ENCODE assay signal across 13 cellular contexts in genomic region chr20:50344232-50345071, GRCh38.
DNase-seq lines count a peak whose midpoint lies in the region; ATAC-seq, FAIRE-seq and TF ChIP-seq lines count a peak whose summit lies in the region.
"Had no signal": no experiment of that assay in that cellular context is flagged by ENCODE, and none has a peak within 500 bp of the region (broad histone marks: within the 10 kb centered on the region; RNA-seq: fewer than 3 reads in every experiment).

No MANE protein-coding gene starts in this region.

- H2AFZ ChIP-seq in Karpas-422 (ENCODE audit: low read length): no peak overlapping the region
- no peak overlapping the region for H2AFZ ChIP-seq in GM12878 (ENCODE audit: control insufficient read depth, low read depth, low read length)
- H2AFZ ChIP-seq in neural progenitor cell (replicated peaks): no peak overlapping the region

- no peak for FAIRE-seq in GM12878 (lab: Jason Lieb, UNC)
- FAIRE-seq: A204.1 had no signal

- peak overlapping the region; percentile 29 for H3K27ac Mint-ChIP-seq in neural progenitor cell

- CTCF ChIA-PET in GM12878 (lab: Yijun Ruan, JAX): no interaction called here

- TF ChIP-seq POLR2A in GM12878 (IDR thresholded peaks at IDR 0.05; ENCODE audit: low read depth, low read length) (no peak), body of pancreas (IDR thresholded peaks at IDR 0.05) (no peak)

- H3F3A ChIP-seq in neural progenitor cell (ENCODE audit: low read depth): no peaks in the 10 kb centered on the region

- SMC1A ChIA-PET in GM12878 (lab: Charles Lee; ENCODE audit: uncharacterized antibody, unreplicated experiment): no interaction called here

- H3K27me3 ChIP-seq in Karpas-422 (ENCODE audit: low read length): no peaks in the 10 kb centered on the region
- H3K27me3 ChIP-seq in GM12878 (replicated peaks in 1 of 2; ENCODE audit: control insufficient read depth in 2 of 2, insufficient read depth in 2 of 2, low read length in 1 of 2): no peaks in the 10 kb centered on the region
- H3K27me3 ChIP-seq in neural progenitor cell: no peaks in the 10 kb centered on the region
- H3K27me3 ChIP-seq in body of pancreas: no peaks in the 10 kb centered on the region
- H3K27me3 ChIP-seq: right lobe of liver had no signal

- TF ChIP-seq RAD21 in GM12878 (IDR thresholded peaks at IDR 0.05; ENCODE audit: insufficient read depth, low read depth, low read length): peak; percentile 24

- H3K4me1 ChIP-seq in Karpas-422 (ENCODE audit: low read length) (no peaks in the 10 kb centered on the region), GM12878 (ENCODE audit: control insufficient read depth, insufficient read depth, low read length) (peaks cover 52% of the 10 kb centered on the region), neural progenitor cell (no peaks in the 10 kb centered on the region), body of pancreas (peaks cover 20% of the 10 kb centered on the region)

- no peaks in the 10 kb centered on the region for H3K9me3 Mint-ChIP-seq in neural progenitor cell

- TF ChIP-seq CTCF in GM12878 (IDR thresholded peaks at IDR 0.05 in 2 of 3, conservative IDR thresholded peaks at IDR 0.05 in 1 of 3; ENCODE audit: control insufficient read depth in 2 of 3, extremely low read depth in 1 of 3, insufficient read depth in 1 of 3, low read depth in 3 of 3, low read length in 3 of 3) (no peak; a peak in 1 of 6 replicates), neural progenitor cell (IDR thresholded peaks at IDR 0.05) (peak; percentile 30), body of pancreas (IDR thresholded peaks at IDR 0.05) (peak in 3 of 7 experiments; percentile 29 to 38 (median 32))

- no peaks in the 10 kb centered on the region for H3K36me3 Mint-ChIP-seq in neural progenitor cell

- no peaks in the 10 kb centered on the region for H3K9me2 ChIP-seq in Karpas-422 (replicated peaks; ENCODE audit: insufficient read depth, low read length)

- TF ChIP-seq EP300 in GM12878 (IDR thresholded peaks at IDR 0.05; ENCODE audit: borderline replicate concordance in 1 of 2, control insufficient read depth in 1 of 2, low read depth in 2 of 2, low read length in 2 of 2): no peak

- DNase-seq in DMS53 (lab: John Stamatoyannopoulos, UW) (peak; percentile 50), DMS53 treated with DMSO at 0.1 percent for 48 hours (lab: John Stamatoyannopoulos, UW; ENCODE audit: unreplicated experiment) (no peak), Karpas-422 (peak; percentile 62), GM12878 (ENCODE audit: low read depth, low spot score) (no peak), neural progenitor cell (ENCODE audit: low spot score) (no peak), body of pancreas (no peak)
- DNase-seq: midbrain; NCI-H1436; right lobe of liver; stimulated activated CD8-positive, alpha-beta memory T cell treated with anti-CD3 and anti-CD28 coated beads, Interleukin-4, amount 100 ng/mL, for 48 hours had no signal

- in situ Hi-C loops in GM12878 (cut with MboI): no loop called here

- no peak for ATAC-seq in GM12878
- no peak for ATAC-seq in HG03045 (IDR thresholded peaks at IDR 0.05; ENCODE audit: unreplicated experiment)
- no peak for ATAC-seq in GM21723 (IDR thresholded peaks at IDR 0.05; ENCODE audit: unreplicated experiment)
- no peak for ATAC-seq in body of pancreas

- H3K27ac ChIP-seq in Karpas-422 (ENCODE audit: low read length) (no peak overlapping the region), GM12878 (ENCODE audit: control insufficient read depth, insufficient read depth) (no peak overlapping the region), neural progenitor cell (no peak overlapping the region), body of pancreas (no peak overlapping the region)
- H3K27ac ChIP-seq: right lobe of liver had no signal

- H4K20me1 ChIP-seq in Karpas-422 (ENCODE audit: insufficient read depth, low read depth, low read length) (peaks cover 4% of the 10 kb centered on the region; the same call in 1 of the 2 replicates), GM12878 (ENCODE audit: control insufficient read depth, insufficient read depth) (no peaks in the 10 kb centered on the region), neural progenitor cell (ENCODE audit: low read depth) (no peaks in the 10 kb centered on the region)

- no TSS peak for BruUV-seq in GM12878 (replicated peaks; lab: Mats Ljungman, UMichigan)

- peaks cover 6% of the 10 kb centered on the region for H3K27me3 Mint-ChIP-seq in neural progenitor cell (ENCODE audit: insufficient read depth, low read depth)

- H3K4me1 Mint-ChIP-seq in neural progenitor cell: no peaks in the 10 kb centered on the region

- no peaks in the 10 kb centered on the region for H3K79me2 ChIP-seq in Karpas-422 (ENCODE audit: low read length)
- H3K79me2 ChIP-seq in GM12878 (ENCODE audit: control insufficient read depth, insufficient read depth, low read length): no peaks in the 10 kb centered on the region
- no peaks in the 10 kb centered on the region for H3K79me2 ChIP-seq in neural progenitor cell (ENCODE audit: low read depth)

- RAD21 ChIA-PET in GM12878 (lab: Charles Lee; ENCODE audit: unreplicated experiment): no interaction called here

- no peaks in the 10 kb centered on the region for H3K36me3 ChIP-seq in Karpas-422 (ENCODE audit: insufficient read depth, low read length)
- H3K36me3 ChIP-seq in GM12878 (ENCODE audit: control insufficient read depth in 2 of 2, insufficient read depth in 2 of 2, low read length in 1 of 2): no peaks in the 10 kb centered on the region
- H3K36me3 ChIP-seq in neural progenitor cell: no peaks in the 10 kb centered on the region
- H3K36me3 ChIP-seq in body of pancreas (replicated peaks in 1 of 2; ENCODE audit: insufficient read depth in 1 of 2, low read depth in 2 of 2): no peaks in the 10 kb centered on the region
- H3K36me3 ChIP-seq: right lobe of liver had no signal

- H3K9ac ChIP-seq in Karpas-422 (ENCODE audit: low read length): no peak overlapping the region
- H3K9ac ChIP-seq in GM12878 (ENCODE audit: control insufficient read depth, insufficient read depth, low read length): no peak overlapping the region
- H3K9ac ChIP-seq in neural progenitor cell: no peak overlapping the region

- H3K4me3 Mint-ChIP-seq in neural progenitor cell: no peak overlapping the region

- H3K4me3 ChIP-seq in Karpas-422 (ENCODE audit: low read length): no peak overlapping the region
- H3K4me3 ChIP-seq in GM12878: no peak overlapping the region
- no peak overlapping the region for H3K4me3 ChIP-seq in neural progenitor cell
- H3K4me3 ChIP-seq in body of pancreas: no peak overlapping the region
- H3K4me3 ChIP-seq: right lobe of liver had no signal

- POLR2A ChIA-PET in GM12878 (lab: Charles Lee): no interaction called here

- H3K9me3 ChIP-seq in Karpas-422 (ENCODE audit: low read length) (no peaks in the 10 kb centered on the region), GM12878 (replicated peaks; ENCODE audit: control insufficient read depth, insufficient read depth, low read length) (no peaks in the 10 kb centered on the region), neural progenitor cell (ENCODE audit: low read depth) (no peaks in the 10 kb centered on the region), body of pancreas (no peaks in the 10 kb centered on the region)
- H3K9me3 ChIP-seq: right lobe of liver had no signal

- no peak overlapping the region for H3K4me2 ChIP-seq in Karpas-422 (ENCODE audit: low read depth, low read length, poor library complexity, severe bottlenecking)
- no peak overlapping the region for H3K4me2 ChIP-seq in GM12878 (ENCODE audit: control insufficient read depth, insufficient read depth)
- H3K4me2 ChIP-seq in neural progenitor cell: no peak overlapping the region

- WGBS in GM12878 (ENCODE audit: insufficient coverage, insufficient replicate concordance, low lambda C conversion rate, missing lambda C conversion rate): 73% methylated on average over 11 of the region's 11 CpGs
- WGBS in body of pancreas, 2 donors: 75 to 81% methylated on average over 8 to 11 of the region's 11 CpGs

- intact Hi-C loops in GM12878 (cut with micrococcal nuclease; ENCODE audit: unreplicated experiment): no loop called here
- intact Hi-C loops in body of pancreas (cut with DNase I): no loop called here

TF ChIP-seq in GM12878, 131 proteins besides CTCF, POLR2A, EP300 and RAD21 (continues in another document):
- TF ChIP-seq SREBF1 (IDR thresholded peaks at IDR 0.05; ENCODE audit: low read length): no peak
- TF ChIP-seq ZSCAN29 (IDR thresholded peaks at IDR 0.05): no peak
- TF ChIP-seq, protein P1, sequence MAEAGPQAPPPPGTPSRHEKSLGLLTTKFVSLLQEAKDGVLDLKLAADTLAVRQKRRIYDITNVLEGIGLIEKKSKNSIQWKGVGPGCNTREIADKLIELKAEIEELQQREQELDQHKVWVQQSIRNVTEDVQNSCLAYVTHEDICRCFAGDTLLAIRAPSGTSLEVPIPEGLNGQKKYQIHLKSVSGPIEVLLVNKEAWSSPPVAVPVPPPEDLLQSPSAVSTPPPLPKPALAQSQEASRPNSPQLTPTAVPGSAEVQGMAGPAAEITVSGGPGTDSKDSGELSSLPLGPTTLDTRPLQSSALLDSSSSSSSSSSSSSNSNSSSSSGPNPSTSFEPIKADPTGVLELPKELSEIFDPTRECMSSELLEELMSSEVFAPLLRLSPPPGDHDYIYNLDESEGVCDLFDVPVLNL (IDR thresholded peaks at IDR 0.05; ENCODE audit: low read depth, low read length): no peak
- no peak for TF ChIP-seq RCOR1 (conservative IDR thresholded peaks at IDR 0.05; ENCODE audit: low read depth, low read length)
- no peak for TF ChIP-seq HDAC2 (IDR thresholded peaks at IDR 0.05)
- no peak for TF ChIP-seq STAT3 (IDR thresholded peaks at IDR 0.05; ENCODE audit: low read depth, low read length)
- no peak for TF ChIP-seq ATF7 (IDR thresholded peaks at IDR 0.05; ENCODE audit: low read depth)
- no peak for TF ChIP-seq WRNIP1 (IDR thresholded peaks at IDR 0.05; ENCODE audit: borderline replicate concordance, low read depth, low read length)
- TF ChIP-seq EGR1 (IDR thresholded peaks at IDR 0.05; ENCODE audit: borderline replicate concordance in 1 of 2, low read depth in 2 of 2, low read length in 2 of 2): no peak
- TF ChIP-seq NR2C2 (IDR thresholded peaks at IDR 0.05; ENCODE audit: borderline replicate concordance, control insufficient read depth, insufficient read length, low read depth): no peak
- no peak for TF ChIP-seq POLR2AphosphoS2 (IDR thresholded peaks at IDR 0.05; ENCODE audit: low read depth, low read length)
- no peak for TF ChIP-seq USF2 (IDR thresholded peaks at IDR 0.05; ENCODE audit: borderline replicate concordance, low read depth, low read length)
- no peak for TF ChIP-seq JUND (IDR thresholded peaks at IDR 0.05; ENCODE audit: low read depth, low read length)
- TF ChIP-seq SMAD1 (IDR thresholded peaks at IDR 0.05; ENCODE audit: low read depth, partially characterized antibody): no peak
- TF ChIP-seq SUZ12 (IDR thresholded peaks at IDR 0.05; ENCODE audit: unreplicated experiment): no peak

Comparison
In these comparisons a context has a peak if more than half of its experiments do, and no peak if none do; other contexts are left out.
1. DNase-seq: peak in DMS53 (single experiment) and Karpas-422 (single experiment); none in DMS53 treated with DMSO at 0.1 percent for 48 hours (single experiment), GM12878 (single experiment), neural progenitor cell (single experiment) and body of pancreas (0 of 4).